ENCODE assay signal across 15 cellular contexts in genomic region chr5:2817031-2817603, GRCh38.
"Had no signal": no experiment of that assay in that cellular context is flagged by ENCODE, and none has a peak within 500 bp of the region (broad histone marks: within the 10 kb centered on the region; RNA-seq: fewer than 3 reads in every experiment).

No MANE protein-coding gene starts in this region.

- H3K4me1 ChIP-seq: ascending aorta, breast epithelium, parathyroid adenoma, thyroid gland had no signal

- H3K27me3 ChIP-seq: ascending aorta, breast epithelium, neutrophil, thyroid gland had no signal

- H3K36me3 ChIP-seq: ascending aorta, breast epithelium, neutrophil, thyroid gland had no signal

- H3K27ac ChIP-seq: ascending aorta, breast epithelium, neutrophil, parathyroid adenoma, thyroid gland had no signal

- DNase-seq: activated CD4-positive, alpha-beta T cell treated with anti-CD3 and anti-CD28 coated beads, Interleukin-2, amount 50 U/mL, for 48 hours; activated naive CD4-positive, alpha-beta T cell treated with anti-CD3 and anti-CD28 coated beads for 36 hours; effector memory CD8-positive, alpha-beta T cell; foreskin melanocyte; mesenchymal stem cell; naive thymus-derived CD8-positive, alpha-beta T cell; retina; stimulated activated CD4-positive, alpha-beta T cell treated with anti-CD3 and anti-CD28 coated beads, Interleukin-2, amount 100 ng/mL, for 48 hours; stimulated activated naive B cell treated with anti-CD40 and anti-IgM and Interleukin-4, amounts not matched to agents 10 μg/mL and 1 μg/mL and 100 μg/mL, for 72 hours; thyroid gland had no signal

- H3K9me3 ChIP-seq: ascending aorta, breast epithelium, neutrophil, thyroid gland had no signal

- H3K4me3 ChIP-seq: ascending aorta, breast epithelium, thyroid gland had no signal

- H3K79me2 ChIP-seq: parathyroid adenoma had no signal

- H3K9ac ChIP-seq: parathyroid adenoma had no signal

- H2AFZ ChIP-seq: parathyroid adenoma had no signal

- ATAC-seq: activated CD4-positive, CD25-positive, alpha-beta regulatory T cell treated with anti-CD3 and anti-CD28 coated beads, Interleukin-2, amount 50 U/mL, for 24 hours; effector memory CD8-positive, alpha-beta T cell; naive thymus-derived CD8-positive, alpha-beta T cell; stimulated activated naive B cell treated with anti-CD40 and anti-IgM and Interleukin-4, amounts not matched to agents 10 μg/mL and 1 μg/mL and 100 μg/mL, for 72 hours had no signal
